In the genomic region with DNA sequence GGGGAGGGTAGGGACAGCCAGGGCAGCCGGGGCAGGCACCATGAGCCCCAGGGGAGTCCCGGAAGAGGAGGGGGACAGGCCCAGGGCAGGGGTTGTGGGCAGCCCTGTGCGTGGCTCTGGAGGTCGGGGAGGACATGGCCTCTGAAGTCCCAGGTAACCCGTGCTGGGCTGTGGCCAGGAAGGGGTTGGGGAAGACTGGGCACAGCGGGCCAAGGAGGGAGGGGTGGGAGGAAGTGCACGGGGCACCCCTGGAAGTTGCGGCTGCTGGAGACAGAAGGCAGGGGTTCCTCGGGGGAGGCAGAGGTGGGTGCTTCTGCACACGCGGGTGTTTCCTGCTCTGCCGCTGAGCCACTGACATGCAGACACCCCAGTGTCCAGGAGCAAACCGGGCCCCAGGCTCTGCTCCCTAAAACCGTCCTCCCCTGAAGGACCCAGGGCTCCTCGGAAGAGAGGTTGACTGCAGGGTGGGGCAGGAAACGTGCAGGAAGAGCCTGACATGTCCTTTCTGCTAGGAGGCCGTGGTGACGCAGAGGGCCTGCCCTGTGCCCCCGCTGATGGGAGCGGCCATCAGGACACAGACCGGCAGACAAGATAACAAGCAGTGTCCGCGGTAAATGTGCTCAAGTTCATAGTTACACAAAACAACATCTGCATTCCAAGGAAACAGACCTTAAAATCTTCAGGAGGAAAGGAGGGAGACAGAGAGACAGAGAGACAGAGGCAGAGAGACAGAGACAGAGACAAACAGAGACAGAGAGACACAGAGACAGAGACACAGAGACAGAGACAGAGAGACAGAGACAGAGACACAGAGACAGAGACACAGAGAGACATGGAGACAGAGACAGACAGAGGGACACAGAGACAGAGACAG, we compare ENCODE assay signal across 9 cellular contexts.
DNase-seq lines count a peak whose midpoint lies in the region; ATAC-seq lines count a peak whose summit lies in the region.
"Had no signal": no experiment of that assay in that cellular context is flagged by ENCODE, and none has a peak within 500 bp of the region (broad histone marks: within the 10 kb centered on the region; RNA-seq: fewer than 3 reads in every experiment).

No MANE protein-coding gene starts in this region.

- no peaks in the 10 kb centered on the region for H3K36me3 Mint-ChIP-seq in memory B cell

- no peaks in the 10 kb centered on the region for H3K9me3 Mint-ChIP-seq in memory B cell

- H3K4me3 Mint-ChIP-seq in memory B cell, result peak overlapping the region; percentile 63

- ATAC-seq in memory B cell (ENCODE audit: low read depth) (peak; percentile 16), GM21528 (IDR thresholded peaks at IDR 0.05; ENCODE audit: low FRiP score, unreplicated experiment) (no peak), HG03520 (IDR thresholded peaks at IDR 0.05; ENCODE audit: unreplicated experiment) (no peak), GM19023 (IDR thresholded peaks at IDR 0.05; ENCODE audit: unreplicated experiment) (no peak)

- no peaks in the 10 kb centered on the region for H3K27me3 Mint-ChIP-seq in memory B cell

- DNase-seq in stimulated activated CD4-positive, alpha-beta T cell treated with anti-CD3 and anti-CD28 coated beads, Interleukin-12 subunit alpha, Interleukin-12 subunit beta, amount 100 ng/mL, for 4 hours, result peak; percentile 42
- DNase-seq in stimulated activated CD4-positive, alpha-beta T cell treated with anti-CD3 and anti-CD28 coated beads, Interleukin-2, amount 100 ng/mL, for 48 hours, result no peak
- DNase-seq in amniotic epithelial cell (ENCODE audit: low read depth) (peak; percentile 33), memory B cell (ENCODE audit: low spot score in 2 of 2) (no peak), NCI-H1930 (lab: John Stamatoyannopoulos, UW) (no peak)
- DNase-seq: BE2C had no signal

- peak overlapping the region; percentile 53 for H3K27ac Mint-ChIP-seq in memory B cell

- peaks cover 64% of the 10 kb centered on the region for H3K4me1 Mint-ChIP-seq in memory B cell

Comparison
In these comparisons a context has a peak if more than half of its experiments do, and no peak if none do; other contexts are left out.
1. DNase-seq: peak in stimulated activated CD4-positive, alpha-beta T cell treated with anti-CD3 and anti-CD28 coated beads, Interleukin-12 subunit alpha, Interleukin-12 subunit beta, amount 100 ng/mL, for 4 hours (single experiment) and amniotic epithelial cell (single experiment); none in stimulated activated CD4-positive, alpha-beta T cell treated with anti-CD3 and anti-CD28 coated beads, Interleukin-2, amount 100 ng/mL, for 48 hours (0 of 2), memory B cell (0 of 2) and NCI-H1930 (0 of 2).